Comparison of ENCODE assay signal across 10 cellular contexts in the genomic region with DNA sequence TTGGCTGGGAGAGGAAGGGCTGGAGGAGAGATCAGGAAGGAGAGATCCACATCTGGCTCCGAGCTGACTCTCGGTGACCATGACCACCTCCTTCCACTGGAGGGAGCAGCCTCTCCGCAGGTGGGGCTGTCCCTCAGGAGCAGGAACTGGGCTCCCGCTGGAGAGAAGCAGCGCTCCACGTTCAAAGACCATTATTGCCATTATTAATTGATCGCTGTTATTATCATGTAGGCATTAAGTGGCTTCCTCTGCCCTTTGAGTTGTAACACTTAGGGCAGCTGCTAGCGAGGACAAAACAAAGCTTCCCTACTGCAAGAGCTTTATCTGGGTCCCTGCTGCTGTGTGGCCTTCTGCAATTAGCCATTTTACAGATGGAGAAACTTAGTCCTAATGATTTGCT.
DNase-seq lines count a peak whose midpoint lies in the region; ATAC-seq and TF ChIP-seq lines count a peak whose summit lies in the region.
"Had no signal": no experiment of that assay in that cellular context is flagged by ENCODE, and none has a peak within 500 bp of the region (broad histone marks: within the 10 kb centered on the region; RNA-seq: fewer than 3 reads in every experiment).

No MANE protein-coding gene starts in this region.

- no peaks in the 10 kb centered on the region for H3K27me3 Mint-ChIP-seq in activated CD4-positive, alpha-beta T cell treated with anti-CD3 and anti-CD28 coated beads, Interleukin-2, amount 10 ng/mL, durations not matched to agents 24 days and 14 days
- H3K27me3 Mint-ChIP-seq in activated CD4-positive, alpha-beta T cell treated with anti-CD3 and anti-CD28 coated beads, Interleukin-2, amount 10 ng/mL, durations not matched to agents 7 days and 5 days = no peaks in the 10 kb centered on the region

- no peak overlapping the region for H3K27ac Mint-ChIP-seq in activated CD4-positive, alpha-beta T cell treated with anti-CD3 and anti-CD28 coated beads, Interleukin-2, amount 10 ng/mL, durations not matched to agents 24 days and 14 days
- H3K27ac Mint-ChIP-seq in activated CD4-positive, alpha-beta T cell treated with anti-CD3 and anti-CD28 coated beads, Interleukin-2, amount 10 ng/mL, durations not matched to agents 7 days and 5 days = no peak overlapping the region
- H3K27ac Mint-ChIP-seq: dendritic cell treated with granulocyte-macrophage colony-stimulating factor and Interleukin-4, amounts not matched to agents 40 ng/mL and 50 ng/mL, for 4 days; stimulated activated effector memory CD8-positive, alpha-beta T cell treated with anti-CD3 and anti-CD28 coated beads, Interleukin-12 subunit alpha, Interleukin-12 subunit beta, amount 100 ng/mL, for 72 hours had no signal

- H3K4me1 ChIP-seq in right lobe of liver = peaks cover 0 to 12% (median 3%) of the 10 kb centered on the region in 4 donors

- intact Hi-C loops in activated CD4-positive, alpha-beta T cell treated with anti-CD3 and anti-CD28 coated beads, Interleukin-2, amount 10 ng/mL, durations not matched to agents 24 days and 14 days (cut with micrococcal nuclease) = no loop called here
- intact Hi-C loops in right lobe of liver (cut with DNase I) = loop anchor here (5.0 to 10.0 kb wide), 3 partner anchors 107 to 385 kb away; no protein-coding TSS in a partner anchor

- H3K27ac ChIP-seq in right lobe of liver = no peak overlapping the region

- TF ChIP-seq POLR2A in right lobe of liver (IDR thresholded peaks at IDR 0.05) = no peak

- H3K4me3 Mint-ChIP-seq in activated CD4-positive, alpha-beta T cell treated with anti-CD3 and anti-CD28 coated beads, Interleukin-2, amount 10 ng/mL, durations not matched to agents 24 days and 14 days = no peak overlapping the region
- no peak overlapping the region for H3K4me3 Mint-ChIP-seq in activated CD4-positive, alpha-beta T cell treated with anti-CD3 and anti-CD28 coated beads, Interleukin-2, amount 10 ng/mL, durations not matched to agents 7 days and 5 days
- H3K4me3 Mint-ChIP-seq: dendritic cell treated with granulocyte-macrophage colony-stimulating factor and Interleukin-4, amounts not matched to agents 40 ng/mL and 50 ng/mL, for 4 days; stimulated activated effector memory CD8-positive, alpha-beta T cell treated with anti-CD3 and anti-CD28 coated beads, Interleukin-12 subunit alpha, Interleukin-12 subunit beta, amount 100 ng/mL, for 72 hours had no signal

- CTCF ChIA-PET in activated CD4-positive, alpha-beta T cell treated with anti-CD3 and anti-CD28 coated beads, Interleukin-2, amount 10 ng/mL, durations not matched to agents 7 days and 5 days (lab: Charles Lee) = interaction anchor here (1.3 kb wide), 1 partner anchor 39 kb away, joined by 3 read pairs; no protein-coding TSS in a partner anchor

- H3K27me3 ChIP-seq in right lobe of liver = no peaks in the 10 kb centered on the region

- no peaks in the 10 kb centered on the region for H3K4me1 Mint-ChIP-seq in activated CD4-positive, alpha-beta T cell treated with anti-CD3 and anti-CD28 coated beads, Interleukin-2, amount 10 ng/mL, durations not matched to agents 24 days and 14 days
- H3K4me1 Mint-ChIP-seq in activated CD4-positive, alpha-beta T cell treated with anti-CD3 and anti-CD28 coated beads, Interleukin-2, amount 10 ng/mL, durations not matched to agents 7 days and 5 days = no peaks in the 10 kb centered on the region
- H3K4me1 Mint-ChIP-seq: stimulated activated effector memory CD8-positive, alpha-beta T cell treated with anti-CD3 and anti-CD28 coated beads, Interleukin-12 subunit alpha, Interleukin-12 subunit beta, amount 100 ng/mL, for 72 hours had no signal

- WGBS in right lobe of liver (ENCODE audit: insufficient coverage, low coverage, low lambda C conversion rate, missing lambda C conversion rate) = 2% methylated on average over 8 of the region's 8 CpGs

- no peaks in the 10 kb centered on the region for H3K9me3 ChIP-seq in right lobe of liver

- POLR2A ChIA-PET in activated CD4-positive, alpha-beta T cell treated with anti-CD3 and anti-CD28 coated beads, Interleukin-2, amount 10 ng/mL, durations not matched to agents 7 days and 5 days (lab: Charles Lee) = no interaction called here

- peak; percentile 51 for ATAC-seq in HG03342 (IDR thresholded peaks at IDR 0.05; ENCODE audit: unreplicated experiment)
- ATAC-seq in right lobe of liver = peak; percentile 89 to 97 (median 92)
- ATAC-seq in HG02981 (IDR thresholded peaks at IDR 0.05; ENCODE audit: unreplicated experiment) = no peak
- ATAC-seq: stimulated activated effector memory CD8-positive, alpha-beta T cell treated with anti-CD3 and anti-CD28 coated beads, Interleukin-12 subunit alpha, Interleukin-12 subunit beta, amount 100 ng/mL, for 72 hours had no signal

- H3K36me3 ChIP-seq in right lobe of liver = no peaks in the 10 kb centered on the region

- peak; percentile 58 for DNase-seq in activated CD4-positive, alpha-beta T cell treated with anti-CD3 and anti-CD28 coated beads, Interleukin-2, amount 10 ng/mL, durations not matched to agents 24 days and 14 days
- no peak for DNase-seq in activated CD4-positive, alpha-beta T cell treated with anti-CD3 and anti-CD28 coated beads, Interleukin-2, amount 10 ng/mL, durations not matched to agents 7 days and 5 days
- peak; percentile 69 for DNase-seq in NCI-H774 (lab: John Stamatoyannopoulos, UW)
- DNase-seq in cerebellum (ENCODE audit: low spot score) = peak; percentile 11
- peak; percentile 69 to 72 (median 71) for DNase-seq in right lobe of liver
- no peak for DNase-seq in T-helper 1 cell

- H3K36me3 Mint-ChIP-seq in activated CD4-positive, alpha-beta T cell treated with anti-CD3 and anti-CD28 coated beads, Interleukin-2, amount 10 ng/mL, durations not matched to agents 24 days and 14 days (ENCODE audit: low read depth) = no peaks in the 10 kb centered on the region
- no peaks in the 10 kb centered on the region for H3K36me3 Mint-ChIP-seq in activated CD4-positive, alpha-beta T cell treated with anti-CD3 and anti-CD28 coated beads, Interleukin-2, amount 10 ng/mL, durations not matched to agents 7 days and 5 days (ENCODE audit: low read depth)
- H3K36me3 Mint-ChIP-seq: stimulated activated effector memory CD8-positive, alpha-beta T cell treated with anti-CD3 and anti-CD28 coated beads, Interleukin-12 subunit alpha, Interleukin-12 subunit beta, amount 100 ng/mL, for 72 hours had no signal

- no peaks in the 10 kb centered on the region for H3K9me3 Mint-ChIP-seq in activated CD4-positive, alpha-beta T cell treated with anti-CD3 and anti-CD28 coated beads, Interleukin-2, amount 10 ng/mL, durations not matched to agents 24 days and 14 days
- H3K9me3 Mint-ChIP-seq in activated CD4-positive, alpha-beta T cell treated with anti-CD3 and anti-CD28 coated beads, Interleukin-2, amount 10 ng/mL, durations not matched to agents 7 days and 5 days = no peaks in the 10 kb centered on the region
- H3K9me3 Mint-ChIP-seq: dendritic cell treated with granulocyte-macrophage colony-stimulating factor and Interleukin-4, amounts not matched to agents 40 ng/mL and 50 ng/mL, for 4 days; stimulated activated effector memory CD8-positive, alpha-beta T cell treated with anti-CD3 and anti-CD28 coated beads, Interleukin-12 subunit alpha, Interleukin-12 subunit beta, amount 100 ng/mL, for 72 hours had no signal

- TF ChIP-seq CTCF in right lobe of liver (IDR thresholded peaks at IDR 0.05) = peak; percentile 84 to 86 (median 84)

- no peak overlapping the region for H3K4me3 ChIP-seq in right lobe of liver

Comparison
In these comparisons a context has a peak if more than half of its experiments do, and no peak if none do; other contexts are left out.
1. DNase-seq: peak in activated CD4-positive, alpha-beta T cell treated with anti-CD3 and anti-CD28 coated beads, Interleukin-2, amount 10 ng/mL, durations not matched to agents 24 days and 14 days (single experiment), NCI-H774 (single experiment), cerebellum (single experiment) and right lobe of liver (3 of 3); none in activated CD4-positive, alpha-beta T cell treated with anti-CD3 and anti-CD28 coated beads, Interleukin-2, amount 10 ng/mL, durations not matched to agents 7 days and 5 days (single experiment) and T-helper 1 cell (0 of 5).